In genomic region chr14:73025544-73025943, GRCh38 we compare ENCODE assay signal across 11 cellular contexts. TPM values are rescaled to one million over a fixed set of nuclear protein-coding genes. Genes with fewer than 3 reads are reported as not detected.
DNase-seq lines count a peak whose midpoint lies in the region; ATAC-seq and TF ChIP-seq lines count a peak whose summit lies in the region.
"Had no signal": no experiment of that assay in that cellular context is flagged by ENCODE, and none has a peak within 500 bp of the region (broad histone marks: within the 10 kb centered on the region; RNA-seq: fewer than 3 reads in every experiment).

No MANE protein-coding gene starts in this region.

- H3K4me3 Mint-ChIP-seq in activated T-helper 17 cell treated with anti-CD3 and anti-CD28 coated beads, Interleukin-2, amount 50 U/mL, for 72 hours = peak overlapping the region; percentile 91
- peak overlapping the region; percentile 96 for H3K4me3 Mint-ChIP-seq in type B pancreatic cell

- peak overlapping the region in 7 of 12 donors; percentile 61 to 96 (median 82) for H3K4me3 ChIP-seq in heart left ventricle
- peak overlapping the region; percentile 15; the same call in 1 of the 2 replicates for H3K4me3 ChIP-seq in iPS-18c (ENCODE audit: insufficient read depth, low read depth, low read length)

- peaks cover 30% of the 10 kb centered on the region for H3K4me1 Mint-ChIP-seq in activated T-helper 17 cell treated with anti-CD3 and anti-CD28 coated beads, Interleukin-2, amount 50 U/mL, for 72 hours
- peaks cover 36% of the 10 kb centered on the region for H3K4me1 Mint-ChIP-seq in type B pancreatic cell (ENCODE audit: unreplicated experiment)

- DNase-seq in heart left ventricle (no peak), cardiac septum (ENCODE audit: low spot score) (no peak), type B pancreatic cell (ENCODE audit: extremely low spot score, unreplicated experiment) (no peak), amygdala (lab: John Stamatoyannopoulos, UW) (no peak), T-helper 9 cell (no peak)
- DNase-seq: central memory CD4-positive, alpha-beta T cell had no signal

- no peaks in the 10 kb centered on the region for H3K27me3 Mint-ChIP-seq in activated T-helper 17 cell treated with anti-CD3 and anti-CD28 coated beads, Interleukin-2, amount 50 U/mL, for 72 hours
- H3K27me3 Mint-ChIP-seq in type B pancreatic cell = no peaks in the 10 kb centered on the region
- H3K27me3 Mint-ChIP-seq: stimulated activated memory B cell treated with anti-CD40 and anti-IgM and Interleukin-4, amounts not matched to agents 10 μg/mL and 1 μg/mL and 100 μg/mL, for 72 hours had no signal

- 74 to 87% (median 82%) methylated on average over 3 of the region's 3 CpGs for WGBS in heart left ventricle, 4 donors

- no peaks in the 10 kb centered on the region for H3K9me3 Mint-ChIP-seq in activated T-helper 17 cell treated with anti-CD3 and anti-CD28 coated beads, Interleukin-2, amount 50 U/mL, for 72 hours
- H3K9me3 Mint-ChIP-seq in type B pancreatic cell = no peaks in the 10 kb centered on the region
- H3K9me3 Mint-ChIP-seq: stimulated activated memory B cell treated with anti-CD40 and anti-IgM and Interleukin-4, amounts not matched to agents 10 μg/mL and 1 μg/mL and 100 μg/mL, for 72 hours had no signal

- intact Hi-C loops in heart left ventricle (cut with DNase I) = no loop called here
- intact Hi-C loops in cardiac septum (cut with DNase I) = loop anchor here (5.0 kb wide), 1 partner anchor 112 kb away; the partner anchor contains the start of gene PSEN1

- H3K27ac Mint-ChIP-seq in activated T-helper 17 cell treated with anti-CD3 and anti-CD28 coated beads, Interleukin-2, amount 50 U/mL, for 72 hours = no peak overlapping the region
- peak overlapping the region; percentile 89 for H3K27ac Mint-ChIP-seq in type B pancreatic cell

- TF ChIP-seq CTCF in heart left ventricle (IDR thresholded peaks at IDR 0.05) (no peak), type B pancreatic cell (conservative IDR thresholded peaks at IDR 0.05) (no peak)

- H3K36me3 Mint-ChIP-seq in activated T-helper 17 cell treated with anti-CD3 and anti-CD28 coated beads, Interleukin-2, amount 50 U/mL, for 72 hours (ENCODE audit: low read depth) = peaks cover 33% of the 10 kb centered on the region
- peaks cover 25% of the 10 kb centered on the region for H3K36me3 Mint-ChIP-seq in type B pancreatic cell

- H3K27me3 ChIP-seq in heart left ventricle = no peaks in the 10 kb centered on the region
- H3K27me3 ChIP-seq: SJSA1 had no signal

- H3K27ac ChIP-seq in heart left ventricle = no peak overlapping the region

- H3K9me3 ChIP-seq in heart left ventricle (no peaks in the 10 kb centered on the region), iPS-18c (ENCODE audit: control insufficient read depth, insufficient read depth, low read length) (no peaks in the 10 kb centered on the region)
- H3K9me3 ChIP-seq: SJSA1 had no signal

- H3K4me1 ChIP-seq in heart left ventricle = peaks cover 0 to 49% (median 24%) of the 10 kb centered on the region in 12 donors

- TF ChIP-seq POLR2A in heart left ventricle (IDR thresholded peaks at IDR 0.05) = no peak

- ATAC-seq in heart left ventricle (no peak), GM19351 (IDR thresholded peaks at IDR 0.05; ENCODE audit: unreplicated experiment) (no peak)
- ATAC-seq in activated T-helper 17 cell treated with anti-CD3 and anti-CD28 coated beads, Interleukin-2, amount 50 U/mL, for 72 hours (replicated peaks) = no peak
- ATAC-seq: stimulated activated memory B cell treated with anti-CD40 and anti-IgM and Interleukin-4, amounts not matched to agents 10 μg/mL and 1 μg/mL and 100 μg/mL, for 72 hours had no signal

- H3K36me3 ChIP-seq in heart left ventricle = peaks cover 0 to 40% (median 32%) of the 10 kb centered on the region in 9 donors

RNA-seq across cellular contexts. Expression of gene ZFYVE1, which starts 1.4 kb away (rescaled TPM):
- 10 to 100 TPM; 10.6 to 20.7 (median 14.8) TPM for total RNA-seq in heart left ventricle
- polyA plus RNA-seq in heart left ventricle = 1 to 10 TPM; 5.2 to 8.4 TPM
- total RNA-seq in cardiac septum = 12.1 TPM
- 10 to 100 TPM; 15.9 to 18.7 TPM for total RNA-seq in activated T-helper 17 cell treated with anti-CD3 and anti-CD28 coated beads, Interleukin-2, amount 50 U/mL, for 72 hours
- total RNA-seq in type B pancreatic cell (ENCODE audit: low replicate concordance) = 18.6 and 19.7 TPM in 2 replicates

RNA-seq across cellular contexts. Expression of gene RBM25, which starts 32.8 kb away (rescaled TPM):
- total RNA-seq in heart left ventricle = 10 to 100 TPM; 13.1 to 49.2 (median 38.8) TPM
- polyA plus RNA-seq in heart left ventricle = 10 to 100 TPM; 23.2 to 30.4 TPM
- 42.5 TPM for total RNA-seq in cardiac septum
- total RNA-seq in activated T-helper 17 cell treated with anti-CD3 and anti-CD28 coated beads, Interleukin-2, amount 50 U/mL, for 72 hours = 10 to 100 TPM; 66.5 to 94.3 TPM
- total RNA-seq in type B pancreatic cell (ENCODE audit: low replicate concordance) = 77.9 and 94.6 TPM in 2 replicates
